28 cellular contexts compared by ENCODE assay signal in genomic region chr2:200272320-200272719, GRCh38.
"Had no signal": no experiment of that assay in that cellular context is flagged by ENCODE, and none has a peak within 500 bp of the region (broad histone marks: within the 10 kb centered on the region; RNA-seq: fewer than 3 reads in every experiment).

No MANE protein-coding gene starts in this region.

- H3K9me3 ChIP-seq: ovary, psoas muscle, stomach, thoracic aorta, thyroid gland, tibial nerve, upper lobe of left lung, vagina had no signal

- H3K27ac Mint-ChIP-seq: natural killer cell; neural progenitor cell; progenitor cell of endocrine pancreas; stimulated activated effector memory CD8-positive, alpha-beta T cell treated with anti-CD3 and anti-CD28 coated beads, Interleukin-12 subunit alpha, Interleukin-12 subunit beta, amount 100 ng/mL, for 72 hours; stimulated activated naive B cell treated with anti-CD40 and anti-IgM and Interleukin-4, amounts not matched to agents 10 μg/mL and 1 μg/mL and 100 μg/mL, for 72 hours; stimulated activated naive CD8-positive, alpha-beta T cell treated with anti-CD3 and anti-CD28 coated beads, Interleukin-15, Interleukin-2, amounts not matched to agents 100 ng/mL and 50 ng/mL, for 24 hours had no signal

- H3K27me3 Mint-ChIP-seq: progenitor cell of endocrine pancreas; stimulated activated naive CD8-positive, alpha-beta T cell treated with anti-CD3 and anti-CD28 coated beads, Interleukin-15, Interleukin-2, amounts not matched to agents 100 ng/mL and 50 ng/mL, for 24 hours had no signal

- H3K4me1 Mint-ChIP-seq: natural killer cell; stimulated activated effector memory CD8-positive, alpha-beta T cell treated with anti-CD3 and anti-CD28 coated beads, Interleukin-12 subunit alpha, Interleukin-12 subunit beta, amount 100 ng/mL, for 72 hours; stimulated activated naive B cell treated with anti-CD40 and anti-IgM and Interleukin-4, amounts not matched to agents 10 μg/mL and 1 μg/mL and 100 μg/mL, for 72 hours had no signal

- ATAC-seq: natural killer cell; psoas muscle; right cardiac atrium; sciatic nerve; stimulated activated effector memory CD8-positive, alpha-beta T cell treated with anti-CD3 and anti-CD28 coated beads, Interleukin-12 subunit alpha, Interleukin-12 subunit beta, amount 100 ng/mL, for 72 hours; stimulated activated naive B cell treated with anti-CD40 and anti-IgM and Interleukin-4, amounts not matched to agents 10 μg/mL and 1 μg/mL and 100 μg/mL, for 72 hours had no signal

- FAIRE-seq: urothelium cell line had no signal

- H3K4me3 Mint-ChIP-seq: natural killer cell; nephron; neural progenitor cell; stimulated activated effector memory CD8-positive, alpha-beta T cell treated with anti-CD3 and anti-CD28 coated beads, Interleukin-12 subunit alpha, Interleukin-12 subunit beta, amount 100 ng/mL, for 72 hours; stimulated activated naive B cell treated with anti-CD40 and anti-IgM and Interleukin-4, amounts not matched to agents 10 μg/mL and 1 μg/mL and 100 μg/mL, for 72 hours; stimulated activated naive CD8-positive, alpha-beta T cell treated with anti-CD3 and anti-CD28 coated beads, Interleukin-15, Interleukin-2, amounts not matched to agents 100 ng/mL and 50 ng/mL, for 24 hours had no signal

- DNase-seq: natural killer cell; occipital lobe; ovary; posterior cingulate gyrus; psoas muscle; right cardiac atrium; stimulated activated CD4-positive, alpha-beta T cell treated with anti-CD3 and anti-CD28 coated beads, Interleukin-15, amount 100 ng/mL, for 24 hours; stimulated activated CD4-positive, alpha-beta T cell treated with anti-CD3 and anti-CD28 coated beads, Interleukin-2, amount 100 ng/mL, for 24 hours; stimulated activated CD4-positive, alpha-beta T cell treated with anti-CD3 and anti-CD28 coated beads, Interleukin-2, amount 100 ng/mL, for 48 hours; stimulated activated CD4-positive, alpha-beta T cell treated with anti-CD3 and anti-CD28 coated beads, Interleukin-4, amount 100 ng/mL, for 24 hours; stimulated activated naive B cell treated with anti-CD40 and anti-IgM and Interleukin-4, amounts not matched to agents 10 μg/mL and 1 μg/mL and 100 μg/mL, for 72 hours; stimulated activated naive CD4-positive, alpha-beta T cell treated with Interleukin-2 at 50 U/mL for 16 hours; stomach; thyroid gland; trophoblast cell; upper lobe of left lung had no signal

- H3K27me3 ChIP-seq: neural progenitor cell, ovary, thyroid gland, tibial nerve, upper lobe of left lung, vagina had no signal

- H3K36me3 ChIP-seq: neural progenitor cell, ovary, stomach, thoracic aorta, thyroid gland, tibial nerve, upper lobe of left lung, vagina had no signal

- H3K27ac ChIP-seq: neural progenitor cell, ovary, parathyroid adenoma, psoas muscle, skin epidermis, stomach, thoracic aorta, thyroid gland, tibial nerve, upper lobe of left lung, vagina had no signal

- H2AFZ ChIP-seq: neural progenitor cell, parathyroid adenoma had no signal

- H3K36me3 Mint-ChIP-seq: natural killer cell; neural progenitor cell; stimulated activated effector memory CD8-positive, alpha-beta T cell treated with anti-CD3 and anti-CD28 coated beads, Interleukin-12 subunit alpha, Interleukin-12 subunit beta, amount 100 ng/mL, for 72 hours; stimulated activated naive B cell treated with anti-CD40 and anti-IgM and Interleukin-4, amounts not matched to agents 10 μg/mL and 1 μg/mL and 100 μg/mL, for 72 hours had no signal

- H3K79me2 ChIP-seq: parathyroid adenoma had no signal

- H3K9me3 Mint-ChIP-seq: natural killer cell; nephron; neural progenitor cell; stimulated activated effector memory CD8-positive, alpha-beta T cell treated with anti-CD3 and anti-CD28 coated beads, Interleukin-12 subunit alpha, Interleukin-12 subunit beta, amount 100 ng/mL, for 72 hours; stimulated activated naive B cell treated with anti-CD40 and anti-IgM and Interleukin-4, amounts not matched to agents 10 μg/mL and 1 μg/mL and 100 μg/mL, for 72 hours; stimulated activated naive CD8-positive, alpha-beta T cell treated with anti-CD3 and anti-CD28 coated beads, Interleukin-15, Interleukin-2, amounts not matched to agents 100 ng/mL and 50 ng/mL, for 24 hours had no signal

- H3K4me2 ChIP-seq: neural progenitor cell had no signal

- H3K4me3 ChIP-seq: neural progenitor cell, ovary, psoas muscle, skin epidermis, stomach, thoracic aorta, thyroid gland, tibial nerve, upper lobe of left lung, vagina had no signal

- H3K4me1 ChIP-seq: parathyroid adenoma, stomach, thyroid gland, upper lobe of left lung, vagina had no signal

- H3K9ac ChIP-seq: neural progenitor cell, parathyroid adenoma had no signal
